ENCODE assay signal across 1 cellular context in genomic region chr2:196380098-196380497, GRCh38.
TF ChIP-seq lines count a peak whose summit lies in the region.

No MANE protein-coding gene starts in this region.

TF ChIP-seq in K562, 482 proteins besides CTCF, POLR2A, EP300 and RAD21 (continued from another document):
- TF ChIP-seq ZNF511 (CRISPR knock-in tag; IDR thresholded peaks at IDR 0.05), result no peak
- no peak for TF ChIP-seq GTF2A2 (tag; IDR thresholded peaks at IDR 0.05)
- TF ChIP-seq PHF20 (IDR thresholded peaks at IDR 0.05; ENCODE audit: partially characterized antibody), result no peak
- no peak for TF ChIP-seq GABPB2 (CRISPR knock-in tag; conservative IDR thresholded peaks at IDR 0.05)
- TF ChIP-seq PRDM10 (IDR thresholded peaks at IDR 0.05; ENCODE audit: partially characterized antibody), result no peak
